ENCODE assay signal across 1 cellular context in the genomic region with DNA sequence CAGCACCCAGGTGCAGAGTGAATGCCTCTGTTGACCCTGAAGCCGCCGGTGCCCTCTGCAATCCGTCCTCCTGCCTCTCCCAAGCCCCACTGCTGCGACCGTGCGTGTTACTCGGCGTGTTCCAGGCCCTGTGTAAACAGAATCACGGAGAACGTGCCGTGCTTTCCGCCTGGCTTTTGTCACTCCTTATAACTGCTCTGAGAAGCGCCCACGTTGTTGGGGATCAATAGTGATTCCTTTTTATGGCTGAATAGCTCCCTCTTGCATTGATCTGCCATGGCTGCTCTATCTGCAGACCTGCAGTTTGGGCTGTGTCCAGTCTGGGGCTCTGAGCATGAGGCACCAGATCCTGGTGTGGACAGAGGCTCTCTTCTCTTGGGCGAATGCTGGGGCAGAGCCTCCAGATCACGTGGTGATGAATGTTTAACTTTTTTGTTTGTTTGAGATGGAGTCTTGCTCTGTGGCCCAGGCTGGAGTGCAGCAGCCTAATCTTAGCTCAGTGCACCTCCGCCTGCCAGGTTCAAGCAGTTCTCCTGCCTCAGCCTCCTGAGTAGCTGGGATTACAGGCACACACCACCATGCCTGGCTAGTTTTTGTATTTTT.
TF ChIP-seq lines count a peak whose summit lies in the region.

No MANE protein-coding gene starts in this region.

TF ChIP-seq in K562, 482 proteins besides CTCF, POLR2A, EP300 and RAD21:
- TF ChIP-seq, protein P1, sequence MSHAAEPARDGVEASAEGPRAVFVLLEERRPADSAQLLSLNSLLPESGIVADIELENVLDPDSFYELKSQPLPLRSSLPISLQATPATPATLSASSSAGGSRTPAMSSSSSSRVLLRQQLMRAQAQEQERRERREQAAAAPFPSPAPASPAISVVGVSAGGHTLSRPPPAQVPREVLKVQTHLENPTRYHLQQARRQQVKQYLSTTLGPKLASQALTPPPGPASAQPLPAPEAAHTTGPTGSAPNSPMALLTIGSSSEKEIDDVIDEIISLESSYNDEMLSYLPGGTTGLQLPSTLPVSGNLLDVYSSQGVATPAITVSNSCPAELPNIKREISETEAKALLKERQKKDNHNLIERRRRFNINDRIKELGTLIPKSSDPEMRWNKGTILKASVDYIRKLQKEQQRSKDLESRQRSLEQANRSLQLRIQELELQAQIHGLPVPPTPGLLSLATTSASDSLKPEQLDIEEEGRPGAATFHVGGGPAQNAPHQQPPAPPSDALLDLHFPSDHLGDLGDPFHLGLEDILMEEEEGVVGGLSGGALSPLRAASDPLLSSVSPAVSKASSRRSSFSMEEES (CRISPR knock-in tag; IDR thresholded peaks at IDR 0.05), result peak; percentile 51
- TF ChIP-seq KDM1A (IDR thresholded peaks at IDR 0.05), result no peak
- TF ChIP-seq RFX7 (CRISPR knock-in tag; IDR thresholded peaks at IDR 0.05), result no peak
- TF ChIP-seq, protein P2, sequence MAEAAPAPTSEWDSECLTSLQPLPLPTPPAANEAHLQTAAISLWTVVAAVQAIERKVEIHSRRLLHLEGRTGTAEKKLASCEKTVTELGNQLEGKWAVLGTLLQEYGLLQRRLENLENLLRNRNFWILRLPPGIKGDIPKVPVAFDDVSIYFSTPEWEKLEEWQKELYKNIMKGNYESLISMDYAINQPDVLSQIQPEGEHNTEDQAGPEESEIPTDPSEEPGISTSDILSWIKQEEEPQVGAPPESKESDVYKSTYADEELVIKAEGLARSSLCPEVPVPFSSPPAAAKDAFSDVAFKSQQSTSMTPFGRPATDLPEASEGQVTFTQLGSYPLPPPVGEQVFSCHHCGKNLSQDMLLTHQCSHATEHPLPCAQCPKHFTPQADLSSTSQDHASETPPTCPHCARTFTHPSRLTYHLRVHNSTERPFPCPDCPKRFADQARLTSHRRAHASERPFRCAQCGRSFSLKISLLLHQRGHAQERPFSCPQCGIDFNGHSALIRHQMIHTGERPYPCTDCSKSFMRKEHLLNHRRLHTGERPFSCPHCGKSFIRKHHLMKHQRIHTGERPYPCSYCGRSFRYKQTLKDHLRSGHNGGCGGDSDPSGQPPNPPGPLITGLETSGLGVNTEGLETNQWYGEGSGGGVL (CRISPR knock-in tag; IDR thresholded peaks at IDR 0.05), result no peak
- TF ChIP-seq, protein P3, sequence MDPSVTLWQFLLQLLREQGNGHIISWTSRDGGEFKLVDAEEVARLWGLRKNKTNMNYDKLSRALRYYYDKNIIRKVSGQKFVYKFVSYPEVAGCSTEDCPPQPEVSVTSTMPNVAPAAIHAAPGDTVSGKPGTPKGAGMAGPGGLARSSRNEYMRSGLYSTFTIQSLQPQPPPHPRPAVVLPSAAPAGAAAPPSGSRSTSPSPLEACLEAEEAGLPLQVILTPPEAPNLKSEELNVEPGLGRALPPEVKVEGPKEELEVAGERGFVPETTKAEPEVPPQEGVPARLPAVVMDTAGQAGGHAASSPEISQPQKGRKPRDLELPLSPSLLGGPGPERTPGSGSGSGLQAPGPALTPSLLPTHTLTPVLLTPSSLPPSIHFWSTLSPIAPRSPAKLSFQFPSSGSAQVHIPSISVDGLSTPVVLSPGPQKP (CRISPR knock-in tag; IDR thresholded peaks at IDR 0.05), result no peak
- TF ChIP-seq SNRNP70 (optimal IDR thresholded peaks at IDR 0.05; ENCODE audit: low read depth, low read length), result no peak
- 0 out of 2 replicates have a peak, but pooled peaks have one; percentile 18 for TF ChIP-seq USF1 (CRISPR knock-in tag; IDR thresholded peaks at IDR 0.05)
- TF ChIP-seq ZNF263 (CRISPR knock-in tag; IDR thresholded peaks at IDR 0.05; ENCODE audit: borderline replicate concordance), result no peak
- TF ChIP-seq IFI16 (CRISPR knock-in tag; IDR thresholded peaks at IDR 0.05), result no peak
- TF ChIP-seq CREB1 (IDR thresholded peaks at IDR 0.05), result no peak
- no peak for TF ChIP-seq CREB1 (CRISPR knock-in tag; IDR thresholded peaks at IDR 0.05)
- 0 out of 2 replicates have a peak, but pooled peaks have one; percentile 19 for TF ChIP-seq ZNF121 (CRISPR knock-in tag; conservative IDR thresholded peaks at IDR 0.05)
- TF ChIP-seq BRF2 (IDR thresholded peaks at IDR 0.05; ENCODE audit: borderline replicate concordance, insufficient read depth, insufficient read length), result no peak
- TF ChIP-seq USF2 (CRISPR knock-in tag; IDR thresholded peaks at IDR 0.05), result peak; percentile 26; the same call in 1 of the 2 replicates
- TF ChIP-seq ZBTB17 (CRISPR knock-in tag; IDR thresholded peaks at IDR 0.05), result no peak
- no peak for TF ChIP-seq SNAPC5 (CRISPR knock-in tag; IDR thresholded peaks at IDR 0.05)
- TF ChIP-seq, protein P4, sequence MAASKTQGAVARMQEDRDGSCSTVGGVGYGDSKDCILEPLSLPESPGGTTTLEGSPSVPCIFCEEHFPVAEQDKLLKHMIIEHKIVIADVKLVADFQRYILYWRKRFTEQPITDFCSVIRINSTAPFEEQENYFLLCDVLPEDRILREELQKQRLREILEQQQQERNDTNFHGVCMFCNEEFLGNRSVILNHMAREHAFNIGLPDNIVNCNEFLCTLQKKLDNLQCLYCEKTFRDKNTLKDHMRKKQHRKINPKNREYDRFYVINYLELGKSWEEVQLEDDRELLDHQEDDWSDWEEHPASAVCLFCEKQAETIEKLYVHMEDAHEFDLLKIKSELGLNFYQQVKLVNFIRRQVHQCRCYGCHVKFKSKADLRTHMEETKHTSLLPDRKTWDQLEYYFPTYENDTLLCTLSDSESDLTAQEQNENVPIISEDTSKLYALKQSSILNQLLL (CRISPR knock-in tag; IDR thresholded peaks at IDR 0.05; ENCODE audit: borderline replicate concordance), result no peak
- no peak for TF ChIP-seq TCFL5 (CRISPR knock-in tag; conservative IDR thresholded peaks at IDR 0.05)
- TF ChIP-seq RAD51 (IDR thresholded peaks at IDR 0.05; ENCODE audit: borderline replicate concordance, low read depth), result peak; percentile 34; the same call in 1 of the 2 replicates
- no peak for TF ChIP-seq ATF1 (CRISPR knock-in tag; IDR thresholded peaks at IDR 0.05)
- no peak for TF ChIP-seq ATF1 (tag; IDR thresholded peaks at IDR 0.05)
- no peak for TF ChIP-seq SP2 (IDR thresholded peaks at IDR 0.05; ENCODE audit: extremely low read depth, low read depth, low read length, poor library complexity, severe bottlenecking)
- TF ChIP-seq, protein P5, sequence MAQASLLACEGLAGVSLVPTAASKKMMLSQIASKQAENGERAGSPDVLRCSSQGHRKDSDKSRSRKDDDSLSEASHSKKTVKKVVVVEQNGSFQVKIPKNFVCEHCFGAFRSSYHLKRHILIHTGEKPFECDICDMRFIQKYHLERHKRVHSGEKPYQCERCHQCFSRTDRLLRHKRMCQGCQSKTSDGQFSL (CRISPR knock-in tag; IDR thresholded peaks at IDR 0.05), result no peak
- TF ChIP-seq, protein P5 (tag; IDR thresholded peaks at IDR 0.05), result no peak
